Comparison of ENCODE assay signal across 8 cellular contexts in genomic region chr11:34492806-34493414, GRCh38. TPM values are rescaled to one million over a fixed set of nuclear protein-coding genes. Genes with fewer than 3 reads are reported as not detected.
DNase-seq lines count a peak whose midpoint lies in the region; ATAC-seq and TF ChIP-seq lines count a peak whose summit lies in the region.

No MANE protein-coding gene starts in this region.

- WGBS in mammary epithelial cell (ENCODE audit: low coverage, missing lambda C conversion rate), result 48% methylated on average over 8 of the region's 8 CpGs

- no peak overlapping the region for H3K27ac ChIP-seq in SK-N-MC
- H3K27ac ChIP-seq in mammary epithelial cell (ENCODE audit: insufficient read depth, low read depth, low read length), result no peak overlapping the region

- no peak overlapping the region for H3K4me3 ChIP-seq in NB4 (ENCODE audit: low read depth, low read length)
- no peak overlapping the region for H3K4me3 ChIP-seq in SK-N-MC
- H3K4me3 ChIP-seq in mammary epithelial cell (replicated peaks in 1 of 3; ENCODE audit: insufficient read depth in 1 of 3, low read depth in 2 of 3, low read length in 3 of 3), result no peak overlapping the region

- in situ Hi-C loops in mammary epithelial cell (cut with MboI; ENCODE audit: low sequenced_read_pairs in 2 of 2), result loop anchor here (10.0 to 25.0 kb wide), 2 partner anchors 128 to 331 kb away; no protein-coding TSS in a partner anchor

- dilution Hi-C loops in mammary epithelial cell (cut with HindIII; ENCODE audit: low sequenced_read_pairs), result no loop called here

- H3K9ac ChIP-seq in SK-N-MC (ENCODE audit: insufficient read length) (no peak overlapping the region), mammary epithelial cell (ENCODE audit: insufficient read depth, low read length) (no peak overlapping the region)

- no peaks in the 10 kb centered on the region for H3K9me3 ChIP-seq in SK-N-MC (ENCODE audit: low read depth, low read length)
- no peaks in the 10 kb centered on the region for H3K9me3 ChIP-seq in mammary epithelial cell (replicated peaks; ENCODE audit: insufficient read depth, low read length)

- peak; percentile 8 for DNase-seq in NK-92 treated with Interleukin-12 subunit alpha and Interleukin-12 subunit beta, amount 100 ng/mL, for 24 hours (lab: John Stamatoyannopoulos, UW)
- DNase-seq in NK-92 (lab: John Stamatoyannopoulos, UW; ENCODE audit: unreplicated experiment) (no peak), NB4 (ENCODE audit: low read depth) (peak; percentile 82), SK-N-MC (ENCODE audit: low read depth, low spot score) (peak; percentile 42), mammary epithelial cell (peak; percentile 47), left kidney (ENCODE audit: low read depth, low spot score) (peak; percentile 88)
- DNase-seq in stimulated activated CD8-positive, alpha-beta memory T cell treated with anti-CD3 and anti-CD28 coated beads, Interleukin-2, amount 100 ng/mL, for 48 hours (ENCODE audit: low read depth in 2 of 2), result peak; percentile 17 to 27

- H4K20me1 ChIP-seq in mammary epithelial cell (ENCODE audit: insufficient read depth, low read length), result no peaks in the 10 kb centered on the region

- intact Hi-C loops in mammary epithelial cell (cut with micrococcal nuclease), result loop anchor here (1.0 to 5.0 kb wide), 3 partner anchors 127 to 496 kb away; no protein-coding TSS in a partner anchor

- no peak for ATAC-seq in esophagus mucosa

- H3K27me3 ChIP-seq in mammary epithelial cell (ENCODE audit: insufficient read depth, low read length), result no peaks in the 10 kb centered on the region

- BruUV-seq in mammary epithelial cell (replicated peaks; lab: Mats Ljungman, UMichigan), result no TSS peak

- no peaks in the 10 kb centered on the region for H3K79me2 ChIP-seq in mammary epithelial cell (ENCODE audit: insufficient read depth, low read length)

- no peak for TF ChIP-seq POLR2A in NB4 (IDR thresholded peaks at IDR 0.05; ENCODE audit: extremely low read depth, insufficient read length)

- no peak overlapping the region for H2AFZ ChIP-seq in mammary epithelial cell (ENCODE audit: low read depth, low read length)

- no peaks in the 10 kb centered on the region for H3K36me3 ChIP-seq in SK-N-MC (ENCODE audit: insufficient read depth, low read length)
- no peaks in the 10 kb centered on the region for H3K36me3 ChIP-seq in mammary epithelial cell (ENCODE audit: insufficient read depth, low read length)

- no peak overlapping the region for H3K4me2 ChIP-seq in mammary epithelial cell (ENCODE audit: insufficient read depth, low read depth, low read length)

- H3K4me1 ChIP-seq in mammary epithelial cell (ENCODE audit: insufficient read depth, low read length), result no peaks in the 10 kb centered on the region

- CTCF ChIA-PET in mammary epithelial cell (lab: Charles Lee; ENCODE audit: low non-redundant PET), result interaction anchor here (0.5 kb wide), 1 partner anchor 126 kb away, joined by 3 read pairs; no protein-coding TSS in a partner anchor

- TF ChIP-seq CTCF in NB4 (IDR thresholded peaks at IDR 0.05; ENCODE audit: low read depth, low read length) (peak; percentile 40), mammary epithelial cell (conservative IDR thresholded peaks at IDR 0.05 in 1 of 2, IDR thresholded peaks at IDR 0.05 in 1 of 2; ENCODE audit: extremely low read depth in 1 of 2, insufficient read depth in 1 of 2, low read depth in 1 of 2, low read length in 2 of 2) (peak; percentile 63 to 71)

RNA-seq across cellular contexts. Expression of gene ELF5, which starts 20.7 kb away (rescaled TPM):
- total RNA-seq in mammary epithelial cell (under 1 TPM in 1 of 2 donors, not detected in 1; 0.83 TPM), esophagus mucosa (0.32 TPM)
- polyA plus RNA-seq in mammary epithelial cell, result not detected
- not detected for polyA minus RNA-seq in mammary epithelial cell

RNA-seq across cellular contexts. Expression of gene CAT, which starts 54.2 kb away (rescaled TPM):
- 100 to 1,000 TPM in 1 of 2 donors, 10 to 100 TPM in 1; 30.6 to 147 TPM for total RNA-seq in mammary epithelial cell
- 48.7 TPM for polyA plus RNA-seq in mammary epithelial cell
- polyA minus RNA-seq in mammary epithelial cell, result 50.9 TPM
- total RNA-seq in esophagus mucosa, result 19.3 TPM
